Comparison of ENCODE assay signal across 8 cellular contexts in the genomic region with DNA sequence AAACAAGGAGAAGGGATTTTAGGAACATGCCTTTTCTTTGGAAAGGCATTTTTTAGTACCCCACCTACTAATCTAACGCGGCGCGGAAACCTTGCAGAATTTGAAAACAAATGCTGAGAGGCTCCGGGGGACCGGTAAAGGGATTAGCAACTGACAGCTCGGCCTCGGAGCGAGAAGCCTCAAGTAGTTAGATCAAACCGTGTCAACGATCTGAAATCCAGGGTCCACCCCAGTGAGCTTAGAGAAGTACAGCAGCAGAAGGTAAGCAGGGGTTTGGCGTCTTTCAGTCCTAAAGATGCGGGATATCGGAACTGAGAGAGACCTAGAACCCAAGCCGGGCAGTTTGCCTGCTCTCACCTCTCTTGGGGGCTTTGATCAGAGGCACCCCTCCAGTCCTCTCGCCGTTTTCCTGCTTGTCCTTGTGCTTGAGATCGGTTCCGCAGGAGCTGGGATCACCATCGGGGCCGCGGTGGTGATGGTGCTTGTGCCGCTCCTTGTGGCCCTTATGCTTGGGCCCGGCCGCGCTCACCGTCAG. TPM values are rescaled to one million over a fixed set of nuclear protein-coding genes. Genes with fewer than 3 reads are reported as not detected.
DNase-seq lines count a peak whose midpoint lies in the region; ATAC-seq, FAIRE-seq and TF ChIP-seq lines count a peak whose summit lies in the region.

No MANE protein-coding gene starts in this region.

- TF ChIP-seq RAD21 in SK-N-SH (IDR thresholded peaks at IDR 0.05; ENCODE audit: low read length) (no peak), HepG2 (CRISPR knock-in tag; IDR thresholded peaks at IDR 0.05) (no peak)

- H3K79me2 ChIP-seq in SK-N-SH (ENCODE audit: insufficient read depth) (peaks cover 53% of the 10 kb centered on the region), HepG2 (ENCODE audit: insufficient read depth, low read length) (peaks cover 53% of the 10 kb centered on the region)

- no peaks in the 10 kb centered on the region for H3K9me3 ChIP-seq in SK-N-SH
- H3K9me3 ChIP-seq in HepG2 (ENCODE audit: low read length) = no peaks in the 10 kb centered on the region

- H3K4me2 ChIP-seq in SK-N-SH (peak overlapping the region; percentile 75), HepG2 (ENCODE audit: low read depth, low read length) (peak overlapping the region; percentile 78)

- H3K9ac ChIP-seq in SK-N-SH = peak overlapping the region; percentile 82
- peak overlapping the region; percentile 94 for H3K9ac ChIP-seq in HepG2 (ENCODE audit: insufficient read depth, low read depth, low read length)

- no peaks in the 10 kb centered on the region for H3K36me3 ChIP-seq in SK-N-SH (replicated peaks in 1 of 2; ENCODE audit: control insufficient read depth in 1 of 2, insufficient read depth in 2 of 2, low read length in 1 of 2)
- H3K36me3 ChIP-seq in HepG2 (replicated peaks in 1 of 2; ENCODE audit: control insufficient read depth in 1 of 2, insufficient read depth in 2 of 2, low read length in 2 of 2) = peaks cover 0 to 4% of the 10 kb centered on the region in 2 experiments; a peak in 1 of 5 replicates

- peak overlapping the region; percentile 81 to 88 for H3K4me3 ChIP-seq in SK-N-SH (ENCODE audit: low read depth in 2 of 2, low read length in 1 of 2)
- H3K4me3 ChIP-seq in HepG2 (replicated peaks in 1 of 3; ENCODE audit: insufficient read depth in 1 of 3, low read depth in 2 of 3, low read length in 3 of 3) = peak overlapping the region; percentile 76 to 99 (median 88)

- H3K9me2 ChIP-seq in SK-N-SH = no peaks in the 10 kb centered on the region

- intact Hi-C loops in HepG2 (cut with micrococcal nuclease; ENCODE audit: unreplicated experiment) = no loop called here

- TF ChIP-seq CTCF in SK-N-SH (IDR thresholded peaks at IDR 0.05) (no peak), HepG2 (CRISPR knock-in tag; IDR thresholded peaks at IDR 0.05) (no peak)

- peak overlapping the region; percentile 75 to 86 for H3K27ac ChIP-seq in SK-N-SH (ENCODE audit: low read depth in 2 of 2, low read length in 1 of 2)
- peak overlapping the region; percentile 90 for H3K27ac ChIP-seq in cingulate gyrus (ENCODE audit: low read depth, low read length)
- peak overlapping the region; percentile 83 for H3K27ac ChIP-seq in HepG2 (ENCODE audit: extremely low read length, insufficient read depth, low read length)

- H2AFZ ChIP-seq in SK-N-SH (ENCODE audit: low read depth) = peak overlapping the region; percentile 67; the same call in 1 of the 2 replicates
- H2AFZ ChIP-seq in HepG2 (ENCODE audit: low read length) = no peak overlapping the region

- DNase-seq in ACHN (peak; percentile 27), GM12892 (ENCODE audit: insufficient read length) (peak; percentile 9), SK-N-SH (peak; percentile 19), HepG2 (ENCODE audit: low spot score) (peak; percentile 9), DMS153 (lab: John Stamatoyannopoulos, UW) (no peak)
- DNase-seq in stimulated activated CD8-positive, alpha-beta memory T cell treated with anti-CD3 and anti-CD28 coated beads, Interleukin-15, amount 100 ng/mL, for 24 hours (ENCODE audit: low read depth) = peak; percentile 17

- in situ Hi-C loops in ACHN (cut with HindIII; ENCODE audit: low pct_ligation_motif_present, low pct_unique_long_range_greater_than_20kb, low sequenced_read_pairs) (no loop called here), HepG2 (cut with HindIII; ENCODE audit: extremely low pct_ligation_motif_present, low pct_unique_long_range_greater_than_20kb) (no loop called here)

- H3F3A ChIP-seq in SK-N-SH (replicated peaks; ENCODE audit: insufficient read depth) = peaks cover 27% of the 10 kb centered on the region

- FAIRE-seq in GM12892 (lab: Jason Lieb, UNC) (peak; percentile 38), HepG2 (lab: Jason Lieb, UNC) (no peak)

- BruUV-seq in HepG2 (replicated peaks; lab: Mats Ljungman, UMichigan) = no TSS peak

- peaks cover 5 to 17% of the 10 kb centered on the region in 2 experiments; a peak in 3 of 4 replicates for H3K4me1 ChIP-seq in SK-N-SH (ENCODE audit: control insufficient read depth in 1 of 2, insufficient read depth in 2 of 2, low read depth in 1 of 2, low read length in 1 of 2)
- H3K4me1 ChIP-seq in HepG2 (ENCODE audit: insufficient read depth, low read length) = peaks cover 28% of the 10 kb centered on the region

- TF ChIP-seq POLR2A in GM12892 (IDR thresholded peaks at IDR 0.05; ENCODE audit: low read depth, low read length) (no peak), HepG2 (IDR thresholded peaks at IDR 0.05; ENCODE audit: insufficient read depth in 1 of 2, low read depth in 2 of 2, low read length in 2 of 2) (no peak)

- ATAC-seq in HG03135 (IDR thresholded peaks at IDR 0.05; ENCODE audit: unreplicated experiment) (peak; percentile 27), HepG2 (peak; percentile 66)

- under 1% methylated on average over 18 of the region's 27 CpGs for WGBS in SK-N-SH (ENCODE audit: low lambda C conversion rate)
- WGBS in HepG2 (ENCODE audit: low lambda C conversion rate) = 2% methylated on average over 19 of the region's 27 CpGs

- CTCF ChIA-PET in SK-N-SH (lab: Yijun Ruan, JAX) = interaction anchor here (0.8 to 2.2 kb wide), 5 partner anchors 12 to 739 kb away, joined by 3 to 8 read pairs (median 4); partner anchors contain the start of gene LRIG2
- CTCF ChIA-PET in HepG2 (lab: Yijun Ruan, JAX; ENCODE audit: low intra/inter-chr PET ratio, low total read pairs) = no interaction called here

- TF ChIP-seq EP300 in SK-N-SH (IDR thresholded peaks at IDR 0.05; ENCODE audit: borderline replicate concordance in 1 of 2, low read depth in 1 of 2, low read length in 1 of 2) = no peak
- TF ChIP-seq EP300 in HepG2 (IDR thresholded peaks at IDR 0.05; ENCODE audit: low read depth in 2 of 2, low read length in 2 of 2) = no peak
- TF ChIP-seq EP300 in HepG2 (CRISPR knock-in tag; IDR thresholded peaks at IDR 0.05; ENCODE audit: borderline replicate concordance) = no peak

- H3K27me3 ChIP-seq in SK-N-SH (ENCODE audit: insufficient read depth) = no peaks in the 10 kb centered on the region
- H3K27me3 ChIP-seq in HepG2 (ENCODE audit: control insufficient read depth in 1 of 2, insufficient read depth in 2 of 2, low read length in 2 of 2) = no peaks in the 10 kb centered on the region; a peak in 1 of 5 replicates

- H4K20me1 ChIP-seq in SK-N-SH (ENCODE audit: insufficient read depth) = peaks cover 11% of the 10 kb centered on the region; the same call in 1 of the 2 replicates
- H4K20me1 ChIP-seq in HepG2 (ENCODE audit: insufficient read depth, low read length) = peaks cover 31% of the 10 kb centered on the region

- POLR2A ChIA-PET in SK-N-SH (lab: Yijun Ruan, JAX) (interaction anchor here (1.0 to 2.3 kb wide), 3 partner anchors 20 to 93 kb away, joined by 3 to 22 read pairs (median 4); partner anchors contain the start of genes AP4B1 and PHTF1), HepG2 (lab: Yijun Ruan, JAX) (interaction anchor here (1.1 to 2.3 kb wide), 5 partner anchors 26 to 739 kb away, joined by 3 to 34 read pairs (median 9); partner anchors contain the start of genes AP4B1, DCLRE1B, HIPK1 and LRIG2)

RNA-seq across cellular contexts. Expression of gene RSBN1, which starts 0.9 kb away (rescaled TPM):
- polyA plus RNA-seq in GM12892 (2012; ENCODE audit: missing spikeins) = 15.2 TPM
- polyA plus RNA-seq in SK-N-SH (2012; rRNA removed) = 3.9 and 4.0 TPM in 2 replicates
- 5.1 and 5.2 TPM in 2 replicates for polyA plus RNA-seq in SK-N-SH (2012; cell fraction: cytosol; rRNA removed)
- 4.1 and 8.3 TPM in 2 replicates for polyA plus RNA-seq in SK-N-SH (2012; cell fraction: nucleus; rRNA removed)
- total RNA-seq in HepG2 (2016; rRNA removed; fragmentation: Illumina TruSeq; extraction: Trizol) = 10.4 and 13.6 TPM in 2 replicates
- 1.2 and 1.3 TPM in 2 replicates for total RNA-seq in HepG2 (2016; cell fraction: cytosol; rRNA removed; fragmentation: Illumina TruSeq; extraction: Trizol; ENCODE audit: low read depth)
- total RNA-seq in HepG2 (2016; cell fraction: insoluble cytoplasmic fraction; rRNA removed; fragmentation: Illumina TruSeq; extraction: Trizol) = 9.9 and 15.2 TPM in 2 replicates
- 2.7 and 3.1 TPM in 2 replicates for total RNA-seq in HepG2 (2016; cell fraction: membrane; rRNA removed; fragmentation: Illumina TruSeq; extraction: Trizol)
- 9.1 TPM in 2 replicates for total RNA-seq in HepG2 (2016; cell fraction: nucleus; rRNA removed; fragmentation: Illumina TruSeq; extraction: Trizol)
- 6.3 and 8.3 TPM in 2 replicates for polyA plus RNA-seq in HepG2 (2011; rRNA removed)
- 3.2 and 4.8 TPM in 2 replicates for polyA plus RNA-seq in HepG2 (2011; cell fraction: cytosol; rRNA removed)
- 5.5 and 7.9 TPM in 2 replicates for polyA plus RNA-seq in HepG2 (2011; cell fraction: nucleus; rRNA removed)
- polyA plus RNA-seq in HepG2 (2012) = 5.8 and 8.9 TPM in 2 replicates
- polyA plus RNA-seq in HepG2 (2016; cell fraction: cytosol; fragmentation: Illumina TruSeq; extraction: Trizol; ENCODE audit: low read depth) = 0.36 and 0.58 TPM in 2 replicates
- polyA plus RNA-seq in HepG2 (2016; cell fraction: insoluble cytoplasmic fraction; fragmentation: Illumina TruSeq; extraction: Trizol; ENCODE audit: low read depth) = 6.3 and 7.1 TPM in 2 replicates
- 0.86 and 1.1 TPM in 2 replicates for polyA plus RNA-seq in HepG2 (2016; cell fraction: membrane; fragmentation: Illumina TruSeq; extraction: Trizol; ENCODE audit: low read depth)
- polyA plus RNA-seq in HepG2 (2016; cell fraction: nucleus; fragmentation: Illumina TruSeq; extraction: Trizol; ENCODE audit: insufficient read depth, low read depth) = 9.1 and 9.7 TPM in 2 replicates
- 6.5 and 15.8 TPM in 2 replicates for polyA minus RNA-seq in HepG2 (2011; rRNA and poly(A)+ RNA removed; ENCODE audit: low replicate concordance)
- 17.4 and 18.9 TPM in 2 replicates for polyA minus RNA-seq in HepG2 (2011; cell fraction: cytosol; rRNA and poly(A)+ RNA removed)
- 20.1 and 31.0 TPM in 2 replicates for polyA minus RNA-seq in HepG2 (2011; cell fraction: nucleus; rRNA and poly(A)+ RNA removed)

RNA-seq across cellular contexts. Expression of gene PHTF1, which starts 52.1 kb away (rescaled TPM):
- 16.9 TPM for polyA plus RNA-seq in GM12892 (2012; ENCODE audit: missing spikeins)
- polyA plus RNA-seq in SK-N-SH (2012; rRNA removed) (10.8 and 14.1 TPM in 2 replicates), HepG2 (2011; rRNA removed) (5.0 and 5.7 TPM in 2 replicates)
- polyA plus RNA-seq in SK-N-SH (2012; cell fraction: cytosol; rRNA removed) = 12.5 and 13.5 TPM in 2 replicates
- 9.5 and 16.1 TPM in 2 replicates for polyA plus RNA-seq in SK-N-SH (2012; cell fraction: nucleus; rRNA removed)
- 15.3 and 19.7 TPM in 2 replicates for total RNA-seq in HepG2 (2016; rRNA removed; fragmentation: Illumina TruSeq; extraction: Trizol)
- 6.2 and 6.4 TPM in 2 replicates for total RNA-seq in HepG2 (2016; cell fraction: cytosol; rRNA removed; fragmentation: Illumina TruSeq; extraction: Trizol; ENCODE audit: low read depth)
- total RNA-seq in HepG2 (2016; cell fraction: insoluble cytoplasmic fraction; rRNA removed; fragmentation: Illumina TruSeq; extraction: Trizol) = 17.4 and 17.7 TPM in 2 replicates
- total RNA-seq in HepG2 (2016; cell fraction: membrane; rRNA removed; fragmentation: Illumina TruSeq; extraction: Trizol) = 14.0 and 17.1 TPM in 2 replicates
- total RNA-seq in HepG2 (2016; cell fraction: nucleus; rRNA removed; fragmentation: Illumina TruSeq; extraction: Trizol) = 21.1 and 24.3 TPM in 2 replicates
- 2.9 and 3.6 TPM in 2 replicates for polyA plus RNA-seq in HepG2 (2011; cell fraction: cytosol; rRNA removed)
- 8.5 and 9.2 TPM in 2 replicates for polyA plus RNA-seq in HepG2 (2011; cell fraction: nucleus; rRNA removed)
- polyA plus RNA-seq in HepG2 (2012) = 6.1 and 6.6 TPM in 2 replicates
- polyA plus RNA-seq in HepG2 (2016; cell fraction: cytosol; fragmentation: Illumina TruSeq; extraction: Trizol; ENCODE audit: low read depth) = 2.7 and 4.4 TPM in 2 replicates
- polyA plus RNA-seq in HepG2 (2016; cell fraction: insoluble cytoplasmic fraction; fragmentation: Illumina TruSeq; extraction: Trizol; ENCODE audit: low read depth) = 10.9 and 12.2 TPM in 2 replicates
- polyA plus RNA-seq in HepG2 (2016; cell fraction: membrane; fragmentation: Illumina TruSeq; extraction: Trizol; ENCODE audit: low read depth) = 7.7 and 8.2 TPM in 2 replicates
- polyA plus RNA-seq in HepG2 (2016; cell fraction: nucleus; fragmentation: Illumina TruSeq; extraction: Trizol; ENCODE audit: insufficient read depth, low read depth) = 25.8 and 27.4 TPM in 2 replicates
- 7.0 and 22.6 TPM in 2 replicates for polyA minus RNA-seq in HepG2 (2011; rRNA and poly(A)+ RNA removed; ENCODE audit: low replicate concordance)
- polyA minus RNA-seq in HepG2 (2011; cell fraction: cytosol; rRNA and poly(A)+ RNA removed) = 3.7 and 5.4 TPM in 2 replicates
- polyA minus RNA-seq in HepG2 (2011; cell fraction: nucleus; rRNA and poly(A)+ RNA removed) = 27.8 and 30.0 TPM in 2 replicates
